In the genomic region with DNA sequence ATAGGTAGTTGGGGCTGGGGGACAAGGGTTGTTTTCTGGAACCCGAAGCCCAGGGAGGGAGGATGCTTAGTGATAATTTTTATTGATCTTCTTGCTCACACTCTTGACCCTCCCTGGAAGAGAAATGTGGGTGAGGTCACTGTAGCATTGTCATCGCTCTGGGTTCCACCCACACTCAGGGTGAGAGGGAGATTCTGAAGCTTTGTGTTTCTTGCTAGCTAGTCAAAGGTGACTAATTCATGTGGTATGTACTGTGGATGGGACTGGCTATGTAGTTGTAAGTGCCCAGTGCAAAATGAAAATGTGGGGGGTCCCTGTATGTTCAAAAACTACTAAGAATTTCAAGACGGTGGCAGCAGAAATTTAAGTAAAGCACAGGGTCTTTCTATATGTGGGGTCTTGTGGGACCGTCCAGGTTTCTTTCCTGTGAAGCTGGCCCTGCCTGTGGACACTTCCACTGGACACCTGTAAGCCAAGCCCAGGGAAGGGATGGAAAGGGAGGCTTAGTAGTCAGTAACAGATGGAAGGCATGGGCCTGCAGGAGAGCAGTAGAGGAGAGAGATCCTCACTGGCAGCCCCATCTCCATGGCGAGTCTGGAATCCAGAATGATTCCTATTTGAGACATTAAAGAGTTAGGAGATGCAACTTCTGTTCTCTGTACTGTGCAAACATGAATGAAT, we compare ENCODE assay signal across 10 cellular contexts. TPM values are rescaled to one million over a fixed set of nuclear protein-coding genes. Genes with fewer than 3 reads are reported as not detected.
DNase-seq lines count a peak whose midpoint lies in the region; ATAC-seq and TF ChIP-seq lines count a peak whose summit lies in the region.
"Had no signal": no experiment of that assay in that cellular context is flagged by ENCODE, and none has a peak within 500 bp of the region (broad histone marks: within the 10 kb centered on the region; RNA-seq: fewer than 3 reads in every experiment).

No MANE protein-coding gene starts in this region.

- peak overlapping the region in 2 of 3 experiments; percentile 63 to 77; a peak in 3 of 7 replicates for H3K27ac Mint-ChIP-seq in H9
- H3K27ac Mint-ChIP-seq in stimulated activated naive CD8-positive, alpha-beta T cell treated with anti-CD3 and anti-CD28 coated beads, Interleukin-15, amount 100 ng/mL, for 72 hours: no peak overlapping the region

- H3K56ac ChIP-seq in H9 (ENCODE audit: insufficient read length, low read depth, low read length): peak overlapping the region; percentile 88

- no peak overlapping the region for H3T11ph ChIP-seq in H9 (ENCODE audit: low read length)

- no peak overlapping the region for H3K14ac ChIP-seq in H9 (ENCODE audit: insufficient read depth, low read length)

- H3K4me1 Mint-ChIP-seq in H9: peaks cover 33 to 42% of the 10 kb centered on the region in 2 experiments
- H3K4me1 Mint-ChIP-seq in stimulated activated naive CD8-positive, alpha-beta T cell treated with anti-CD3 and anti-CD28 coated beads, Interleukin-15, amount 100 ng/mL, for 72 hours: no peaks in the 10 kb centered on the region

- H3K36me3 Mint-ChIP-seq in H9 (ENCODE audit: insufficient read depth in 1 of 3, low read depth in 3 of 3): peaks cover 0 to 2% (median 0%) of the 10 kb centered on the region in 3 experiments; a peak in 2 of 7 replicates

- H3K27ac ChIP-seq in H9 (ENCODE audit: insufficient read length, low read depth, low read length) (peak overlapping the region; percentile 99), SJSA1 (peak overlapping the region; percentile 59)
- H3K27ac ChIP-seq: esophagus squamous epithelium, parathyroid adenoma had no signal

- TF ChIP-seq CTCF in H9 (conservative IDR thresholded peaks at IDR 0.05): no peak

- no peak overlapping the region; a peak in 1 of 5 replicates for H3K4me3 Mint-ChIP-seq in H9
- no peak overlapping the region for H3K4me3 Mint-ChIP-seq in stimulated activated naive CD8-positive, alpha-beta T cell treated with anti-CD3 and anti-CD28 coated beads, Interleukin-15, amount 100 ng/mL, for 72 hours

- no peaks in the 10 kb centered on the region; the same call in 1 of the 2 replicates for H3K27me3 Mint-ChIP-seq in H9 (ENCODE audit: low read depth)
- peaks cover 27% of the 10 kb centered on the region for H3K27me3 Mint-ChIP-seq in stimulated activated naive CD8-positive, alpha-beta T cell treated with anti-CD3 and anti-CD28 coated beads, Interleukin-15, amount 100 ng/mL, for 72 hours

- no peaks in the 10 kb centered on the region for H3K36me3 ChIP-seq in SJSA1
- H3K36me3 ChIP-seq: esophagus squamous epithelium had no signal

- ATAC-seq in stimulated activated naive CD8-positive, alpha-beta T cell treated with anti-CD3 and anti-CD28 coated beads, Interleukin-15, amount 100 ng/mL, for 72 hours: peak; percentile 37
- ATAC-seq in GM21526 (IDR thresholded peaks at IDR 0.05; ENCODE audit: low FRiP score, unreplicated experiment): no peak
- no peak for ATAC-seq in HG03442 (IDR thresholded peaks at IDR 0.05; ENCODE audit: unreplicated experiment)

- DNase-seq in H9 (no peak), SJSA1 (ENCODE audit: low read depth in 1 of 2, low spot score in 2 of 2) (peak; percentile 83 to 87), fibroblast of the conjunctiva (ENCODE audit: low read depth) (peak; percentile 64), middle frontal gyrus (ENCODE audit: extremely low spot score, low spot score) (no peak)
- DNase-seq in stimulated activated naive CD8-positive, alpha-beta T cell treated with anti-CD3 and anti-CD28 coated beads, Interleukin-15, amount 100 ng/mL, for 72 hours: no peak
- DNase-seq: esophagus squamous epithelium, NCI-H1048 had no signal

- peaks cover 4% of the 10 kb centered on the region for H3K23me2 ChIP-seq in H9 (ENCODE audit: insufficient read length, low read depth, low read length, poor library complexity, severe bottlenecking)

- no peaks in the 10 kb centered on the region for H3K27me3 ChIP-seq in H9 (ENCODE audit: insufficient read depth, low read length)
- no peaks in the 10 kb centered on the region for H3K27me3 ChIP-seq in SJSA1 (replicated peaks)

- H3K79me1 ChIP-seq in H9 (ENCODE audit: insufficient read depth, low read depth, low read length, poor library complexity, severe bottlenecking): no peaks in the 10 kb centered on the region

- peaks cover 3 to 9% of the 10 kb centered on the region in 2 experiments; a peak in 3 of 5 replicates for H3K9me3 Mint-ChIP-seq in H9
- no peaks in the 10 kb centered on the region for H3K9me3 Mint-ChIP-seq in stimulated activated naive CD8-positive, alpha-beta T cell treated with anti-CD3 and anti-CD28 coated beads, Interleukin-15, amount 100 ng/mL, for 72 hours

- peak overlapping the region; percentile 68 for H2BK12ac ChIP-seq in H9 (ENCODE audit: insufficient read length, low read depth, low read length)

- no peak overlapping the region for H2BK120ac ChIP-seq in H9 (ENCODE audit: low read depth, low read length, poor library complexity, severe bottlenecking)

- no peak overlapping the region for H3K4me3 ChIP-seq in SJSA1
- H3K4me3 ChIP-seq: esophagus squamous epithelium had no signal

- peak overlapping the region; percentile 19 for H2AK5ac ChIP-seq in H9 (ENCODE audit: insufficient read length, low read length)

- peak overlapping the region; percentile 32 for H3K18ac ChIP-seq in H9 (ENCODE audit: insufficient read length, low read depth, low read length)

- peak overlapping the region; percentile 44 for H2BK5ac ChIP-seq in H9 (ENCODE audit: insufficient read length, low read length)

- H3K4ac ChIP-seq in H9 (ENCODE audit: low read depth, low read length): no peak overlapping the region; the same call in 1 of the 2 replicates

- no peak overlapping the region for H3K23ac ChIP-seq in H9 (ENCODE audit: insufficient read length, low read depth, low read length)

- H4K5ac ChIP-seq in H9 (ENCODE audit: insufficient read length, low read depth, low read length): peak overlapping the region; percentile 76

- H2BK15ac ChIP-seq in H9 (ENCODE audit: low read depth, low read length): no peak overlapping the region

- H3K9ac ChIP-seq in H9 (ENCODE audit: extremely low read depth, insufficient read length, low read length): no peak overlapping the region
- H3K9ac ChIP-seq: parathyroid adenoma had no signal

- peaks cover 19% of the 10 kb centered on the region for H3K4me1 ChIP-seq in H9 (ENCODE audit: insufficient read depth, low read length)
- peaks cover 15% of the 10 kb centered on the region for H3K4me1 ChIP-seq in SJSA1 (replicated peaks)
- H3K4me1 ChIP-seq: esophagus squamous epithelium, parathyroid adenoma had no signal

- WGBS in H9 (ENCODE audit: extremely low coverage, insufficient read length, low lambda C conversion rate): no CpG with 5 or more reads among the region's 5 CpGs

- H4K20me1 ChIP-seq in H9 (ENCODE audit: control insufficient read depth, insufficient read depth, insufficient read length): no peaks in the 10 kb centered on the region

- no peak overlapping the region for H4K8ac ChIP-seq in H9 (replicated peaks; ENCODE audit: insufficient read length, low read depth, low read length)

- no peak overlapping the region for H4K91ac ChIP-seq in H9 (ENCODE audit: insufficient read length, low read depth, low read length)

- no peak overlapping the region for H2AFZ ChIP-seq in H9 (ENCODE audit: low read length)
- H2AFZ ChIP-seq: parathyroid adenoma had no signal

- H3K79me2 ChIP-seq in H9 (ENCODE audit: insufficient read depth, low read length): no peaks in the 10 kb centered on the region
- H3K79me2 ChIP-seq: parathyroid adenoma had no signal

- H3K9me3 ChIP-seq in H9 (ENCODE audit: control insufficient read depth, low read depth, low read length) (no peaks in the 10 kb centered on the region), SJSA1 (replicated peaks) (peaks cover 6% of the 10 kb centered on the region; the same call in 1 of the 2 replicates)
- H3K9me3 ChIP-seq: esophagus squamous epithelium had no signal

- no peak overlapping the region for H2BK20ac ChIP-seq in H9 (ENCODE audit: low read depth, low read length, poor library complexity, severe bottlenecking)

- peak overlapping the region; percentile 64 for H3K4me2 ChIP-seq in H9 (ENCODE audit: insufficient read depth, insufficient read length, low read length)

RNA-seq across cellular contexts. Expression of gene TSN, which starts 35.0 kb away (rescaled TPM):
- 96.1 and 102 TPM in 2 replicates for total RNA-seq in H9 (2021)
- 89.6 and 92.0 TPM in 2 replicates for total RNA-seq in SJSA1 (2014; rRNA removed; shearing (Covaris generic))

RNA-seq across cellular contexts. Expression of gene NIFK, which starts 53.7 kb away (rescaled TPM):
- total RNA-seq in H9 (2021): 155 and 180 TPM in 2 replicates
- total RNA-seq in SJSA1 (2014; rRNA removed; shearing (Covaris generic)): 71.2 and 71.5 TPM in 2 replicates

Comparison
In these comparisons a context has a peak if more than half of its experiments do, and no peak if none do; other contexts are left out.
1. DNase-seq: peak in SJSA1 (2 of 2) and fibroblast of the conjunctiva (single experiment); none in H9 (single experiment), stimulated activated naive CD8-positive, alpha-beta T cell treated with anti-CD3 and anti-CD28 coated beads, Interleukin-15, amount 100 ng/mL, for 72 hours (0 of 2) and middle frontal gyrus (single experiment).
2. H3K27ac Mint-ChIP-seq: peak in H9 (2 of 3); none in stimulated activated naive CD8-positive, alpha-beta T cell treated with anti-CD3 and anti-CD28 coated beads, Interleukin-15, amount 100 ng/mL, for 72 hours (0 of 2).